Comparison of ENCODE assay signal across 1 cellular context in the genomic region with DNA sequence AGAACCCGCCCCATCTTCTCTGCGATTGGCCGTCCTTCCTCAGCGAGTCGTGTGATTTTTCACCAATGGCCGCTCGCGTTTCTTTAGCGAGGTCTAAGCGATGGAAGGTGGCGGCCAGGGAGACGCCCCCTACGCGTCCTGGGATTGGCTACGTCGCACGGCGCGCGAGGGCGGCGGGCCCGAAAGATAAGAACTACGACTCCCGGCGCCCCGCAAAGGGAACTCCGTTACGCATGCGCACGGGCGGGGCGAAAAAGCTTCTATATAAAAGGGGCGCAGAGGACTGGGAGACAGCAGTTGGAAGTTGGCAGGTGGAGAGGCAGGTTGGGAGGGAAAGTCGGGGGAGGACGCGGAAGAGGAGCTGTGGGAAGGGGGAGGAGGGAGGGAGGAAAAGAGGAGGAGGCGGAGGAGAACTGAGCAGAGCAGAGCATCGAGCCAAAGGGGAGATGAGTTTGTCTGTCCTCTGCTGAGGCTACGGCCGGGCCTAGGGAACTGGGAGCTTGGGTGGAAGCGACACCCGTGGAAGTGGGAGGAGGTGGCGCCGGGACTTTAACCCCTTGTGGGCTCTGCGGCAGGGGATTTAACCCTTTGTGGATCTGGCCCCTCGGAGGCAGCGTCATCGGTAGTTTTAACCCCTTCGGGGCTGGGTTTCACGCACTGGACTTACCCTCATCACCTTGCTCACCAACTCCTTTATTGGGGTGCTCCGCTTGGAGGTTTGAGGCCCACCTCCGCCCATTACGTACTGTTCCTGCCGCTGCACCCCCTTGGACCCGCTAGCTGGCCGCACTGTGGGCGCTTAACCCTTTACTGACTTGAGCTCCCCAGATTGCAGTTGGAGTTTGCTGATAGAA.
TF ChIP-seq lines count a peak whose summit lies in the region.

A gene with protein sequence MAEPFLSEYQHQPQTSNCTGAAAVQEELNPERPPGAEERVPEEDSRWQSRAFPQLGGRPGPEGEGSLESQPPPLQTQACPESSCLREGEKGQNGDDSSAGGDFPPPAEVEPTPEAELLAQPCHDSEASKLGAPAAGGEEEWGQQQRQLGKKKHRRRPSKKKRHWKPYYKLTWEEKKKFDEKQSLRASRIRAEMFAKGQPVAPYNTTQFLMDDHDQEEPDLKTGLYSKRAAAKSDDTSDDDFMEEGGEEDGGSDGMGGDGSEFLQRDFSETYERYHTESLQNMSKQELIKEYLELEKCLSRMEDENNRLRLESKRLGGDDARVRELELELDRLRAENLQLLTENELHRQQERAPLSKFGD (plus strand): TSS at position 293 of the 854 bp plus-strand sequence. CDS start 716 bp downstream, outside the sequence.

TF ChIP-seq in HepG2, 621 proteins besides CTCF, POLR2A, EP300 and RAD21 (continued from another document and continues in another):
- TF ChIP-seq SMAD1 (CRISPR knock-in tag; IDR thresholded peaks at IDR 0.05; ENCODE audit: borderline replicate concordance, low read depth) = peak; percentile 46; the same call in 1 of the 2 replicates
- TF ChIP-seq ZNF292 (CRISPR knock-in tag; IDR thresholded peaks at IDR 0.05; ENCODE audit: borderline replicate concordance, low read depth) = peak; percentile 33; the same call in 1 of the 2 replicates
- TF ChIP-seq NR2F1 (CRISPR knock-in tag; IDR thresholded peaks at IDR 0.05) = peak in 1 of 2 experiments; percentile 86; a peak in 2 of 4 replicates
- TF ChIP-seq, protein P1, sequence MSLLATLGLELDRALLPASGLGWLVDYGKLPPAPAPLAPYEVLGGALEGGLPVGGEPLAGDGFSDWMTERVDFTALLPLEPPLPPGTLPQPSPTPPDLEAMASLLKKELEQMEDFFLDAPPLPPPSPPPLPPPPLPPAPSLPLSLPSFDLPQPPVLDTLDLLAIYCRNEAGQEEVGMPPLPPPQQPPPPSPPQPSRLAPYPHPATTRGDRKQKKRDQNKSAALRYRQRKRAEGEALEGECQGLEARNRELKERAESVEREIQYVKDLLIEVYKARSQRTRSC (CRISPR knock-in tag; IDR thresholded peaks at IDR 0.05; ENCODE audit: low read depth) = peak; percentile 65; the same call in 1 of the 2 replicates
- TF ChIP-seq EEA1 (CRISPR knock-in tag; IDR thresholded peaks at IDR 0.05; ENCODE audit: borderline replicate concordance) = peak; percentile 96; the same call in 1 of the 2 replicates
- no peak for TF ChIP-seq SP140L (CRISPR knock-in tag; IDR thresholded peaks at IDR 0.05; ENCODE audit: borderline replicate concordance)
- no peak; the same call in 1 of the 2 replicates for TF ChIP-seq PRMT3 (CRISPR knock-in tag; IDR thresholded peaks at IDR 0.05; ENCODE audit: borderline replicate concordance, low read depth)
- TF ChIP-seq ZMYM3 (CRISPR knock-in tag; IDR thresholded peaks at IDR 0.05) = peak; percentile 81
- TF ChIP-seq ADNP (CRISPR knock-in tag; IDR thresholded peaks at IDR 0.05) = no peak
- TF ChIP-seq RARG (CRISPR knock-in tag; IDR thresholded peaks at IDR 0.05; ENCODE audit: low read depth) = peak; percentile 22; the same call in 1 of the 2 replicates
- no peak for TF ChIP-seq KLF9 (CRISPR knock-in tag; IDR thresholded peaks at IDR 0.05; ENCODE audit: low read depth)
- 0 out of 2 replicates have a peak, but pooled peaks have one; percentile 47 for TF ChIP-seq TBP (CRISPR knock-in tag; IDR thresholded peaks at IDR 0.05)
- peak; percentile 100 for TF ChIP-seq MAZ (IDR thresholded peaks at IDR 0.05; ENCODE audit: borderline replicate concordance, low read depth, low read length)
- TF ChIP-seq MAZ (CRISPR knock-in tag; IDR thresholded peaks at IDR 0.05; ENCODE audit: low read depth) = peak; percentile 98
- TF ChIP-seq ONECUT2 (CRISPR knock-in tag; IDR thresholded peaks at IDR 0.05) = peak; percentile 46; the same call in 1 of the 2 replicates
- TF ChIP-seq ELF3 (CRISPR knock-in tag; IDR thresholded peaks at IDR 0.05) = peak; percentile 93
- peak; percentile 91; the same call in 1 of the 2 replicates for TF ChIP-seq ZNF589 (CRISPR knock-in tag; conservative IDR thresholded peaks at IDR 0.05)
- no peak for TF ChIP-seq ZNF326 (CRISPR knock-in tag; IDR thresholded peaks at IDR 0.05; ENCODE audit: borderline replicate concordance)
- TF ChIP-seq ATF7 (IDR thresholded peaks at IDR 0.05) = peak; percentile 21; the same call in 1 of the 2 replicates
- TF ChIP-seq ATF7 (CRISPR knock-in tag; IDR thresholded peaks at IDR 0.05) = no peak; the same call in 1 of the 2 replicates
- TF ChIP-seq, protein P2, sequence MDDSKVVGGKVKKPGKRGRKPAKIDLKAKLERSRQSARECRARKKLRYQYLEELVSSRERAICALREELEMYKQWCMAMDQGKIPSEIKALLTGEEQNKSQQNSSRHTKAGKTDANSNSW (CRISPR knock-in tag; IDR thresholded peaks at IDR 0.05; ENCODE audit: borderline replicate concordance) = 0 out of 2 replicates have a peak, but pooled peaks have one; percentile 14
- TF ChIP-seq ZNF256 (CRISPR knock-in tag; conservative IDR thresholded peaks at IDR 0.05) = no peak
- peak; percentile 76 for TF ChIP-seq ARNTL (CRISPR knock-in tag; IDR thresholded peaks at IDR 0.05)
- peak; percentile 70 for TF ChIP-seq RXRB (CRISPR knock-in tag; IDR thresholded peaks at IDR 0.05; ENCODE audit: borderline replicate concordance)
- peak; percentile 88 for TF ChIP-seq ZNF883 (CRISPR knock-in tag; IDR thresholded peaks at IDR 0.05; ENCODE audit: not compliant biosample characterization)
- TF ChIP-seq, protein P3, sequence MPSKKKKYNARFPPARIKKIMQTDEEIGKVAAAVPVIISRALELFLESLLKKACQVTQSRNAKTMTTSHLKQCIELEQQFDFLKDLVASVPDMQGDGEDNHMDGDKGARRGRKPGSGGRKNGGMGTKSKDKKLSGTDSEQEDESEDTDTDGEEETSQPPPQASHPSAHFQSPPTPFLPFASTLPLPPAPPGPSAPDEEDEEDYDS (CRISPR knock-in tag; IDR thresholded peaks at IDR 0.05) = peak; percentile 99
- TF ChIP-seq SMC3 (IDR thresholded peaks at IDR 0.05; ENCODE audit: low read length) = peak; percentile 45
- TF ChIP-seq SAFB2 (CRISPR knock-in tag; IDR thresholded peaks at IDR 0.05; ENCODE audit: borderline replicate concordance, low read depth) = peak; percentile 98; the same call in 1 of the 2 replicates
- TF ChIP-seq KDM6A (CRISPR knock-in tag; IDR thresholded peaks at IDR 0.05; ENCODE audit: low read depth) = no peak
- TF ChIP-seq, protein P4, sequence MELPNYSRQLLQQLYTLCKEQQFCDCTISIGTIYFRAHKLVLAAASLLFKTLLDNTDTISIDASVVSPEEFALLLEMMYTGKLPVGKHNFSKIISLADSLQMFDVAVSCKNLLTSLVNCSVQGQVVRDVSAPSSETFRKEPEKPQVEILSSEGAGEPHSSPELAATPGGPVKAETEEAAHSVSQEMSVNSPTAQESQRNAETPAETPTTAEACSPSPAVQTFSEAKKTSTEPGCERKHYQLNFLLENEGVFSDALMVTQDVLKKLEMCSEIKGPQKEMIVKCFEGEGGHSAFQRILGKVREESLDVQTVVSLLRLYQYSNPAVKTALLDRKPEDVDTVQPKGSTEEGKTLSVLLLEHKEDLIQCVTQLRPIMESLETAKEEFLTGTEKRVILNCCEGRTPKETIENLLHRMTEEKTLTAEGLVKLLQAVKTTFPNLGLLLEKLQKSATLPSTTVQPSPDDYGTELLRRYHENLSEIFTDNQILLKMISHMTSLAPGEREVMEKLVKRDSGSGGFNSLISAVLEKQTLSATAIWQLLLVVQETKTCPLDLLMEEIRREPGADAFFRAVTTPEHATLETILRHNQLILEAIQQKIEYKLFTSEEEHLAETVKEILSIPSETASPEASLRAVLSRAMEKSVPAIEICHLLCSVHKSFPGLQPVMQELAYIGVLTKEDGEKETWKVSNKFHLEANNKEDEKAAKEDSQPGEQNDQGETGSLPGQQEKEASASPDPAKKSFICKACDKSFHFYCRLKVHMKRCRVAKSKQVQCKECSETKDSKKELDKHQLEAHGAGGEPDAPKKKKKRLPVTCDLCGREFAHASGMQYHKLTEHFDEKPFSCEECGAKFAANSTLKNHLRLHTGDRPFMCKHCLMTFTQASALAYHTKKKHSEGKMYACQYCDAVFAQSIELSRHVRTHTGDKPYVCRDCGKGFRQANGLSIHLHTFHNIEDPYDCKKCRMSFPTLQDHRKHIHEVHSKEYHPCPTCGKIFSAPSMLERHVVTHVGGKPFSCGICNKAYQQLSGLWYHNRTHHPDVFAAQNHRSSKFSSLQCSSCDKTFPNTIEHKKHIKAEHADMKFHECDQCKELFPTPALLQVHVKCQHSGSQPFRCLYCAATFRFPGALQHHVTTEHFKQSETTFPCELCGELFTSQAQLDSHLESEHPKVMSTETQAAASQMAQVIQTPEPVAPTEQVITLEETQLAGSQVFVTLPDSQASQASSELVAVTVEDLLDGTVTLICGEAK (IDR thresholded peaks at IDR 0.05) = no peak
- TF ChIP-seq, protein P4 (CRISPR knock-in tag; IDR thresholded peaks at IDR 0.05) = peak; percentile 90
- no peak; the same call in none of the 2 replicates for TF ChIP-seq ZNF20 (CRISPR knock-in tag; IDR thresholded peaks at IDR 0.05)
- TF ChIP-seq, protein P5, sequence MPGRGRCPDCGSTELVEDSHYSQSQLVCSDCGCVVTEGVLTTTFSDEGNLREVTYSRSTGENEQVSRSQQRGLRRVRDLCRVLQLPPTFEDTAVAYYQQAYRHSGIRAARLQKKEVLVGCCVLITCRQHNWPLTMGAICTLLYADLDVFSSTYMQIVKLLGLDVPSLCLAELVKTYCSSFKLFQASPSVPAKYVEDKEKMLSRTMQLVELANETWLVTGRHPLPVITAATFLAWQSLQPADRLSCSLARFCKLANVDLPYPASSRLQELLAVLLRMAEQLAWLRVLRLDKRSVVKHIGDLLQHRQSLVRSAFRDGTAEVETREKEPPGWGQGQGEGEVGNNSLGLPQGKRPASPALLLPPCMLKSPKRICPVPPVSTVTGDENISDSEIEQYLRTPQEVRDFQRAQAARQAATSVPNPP (CRISPR knock-in tag; IDR thresholded peaks at IDR 0.05) = peak; percentile 82; the same call in 1 of the 2 replicates
- TF ChIP-seq PLRG1 (conservative IDR thresholded peaks at IDR 0.05) = no peak
- TF ChIP-seq ZKSCAN8 (CRISPR knock-in tag; IDR thresholded peaks at IDR 0.05; ENCODE audit: borderline replicate concordance) = peak; percentile 77
- TF ChIP-seq SP5 (CRISPR knock-in tag; IDR thresholded peaks at IDR 0.05; ENCODE audit: borderline replicate concordance, low read depth) = peak; percentile 78
- peak; percentile 44 for TF ChIP-seq ETV5 (CRISPR knock-in tag; IDR thresholded peaks at IDR 0.05; ENCODE audit: borderline replicate concordance)
- no peak for TF ChIP-seq RFX1 (IDR thresholded peaks at IDR 0.05)
- peak; percentile 98 for TF ChIP-seq NBN (conservative IDR thresholded peaks at IDR 0.05)
- peak; percentile 80; the same call in 1 of the 2 replicates for TF ChIP-seq ZNF780A (CRISPR knock-in tag; IDR thresholded peaks at IDR 0.05)
- peak; percentile 93 for TF ChIP-seq THAP11 (CRISPR knock-in tag; IDR thresholded peaks at IDR 0.05)
- TF ChIP-seq, protein P6, sequence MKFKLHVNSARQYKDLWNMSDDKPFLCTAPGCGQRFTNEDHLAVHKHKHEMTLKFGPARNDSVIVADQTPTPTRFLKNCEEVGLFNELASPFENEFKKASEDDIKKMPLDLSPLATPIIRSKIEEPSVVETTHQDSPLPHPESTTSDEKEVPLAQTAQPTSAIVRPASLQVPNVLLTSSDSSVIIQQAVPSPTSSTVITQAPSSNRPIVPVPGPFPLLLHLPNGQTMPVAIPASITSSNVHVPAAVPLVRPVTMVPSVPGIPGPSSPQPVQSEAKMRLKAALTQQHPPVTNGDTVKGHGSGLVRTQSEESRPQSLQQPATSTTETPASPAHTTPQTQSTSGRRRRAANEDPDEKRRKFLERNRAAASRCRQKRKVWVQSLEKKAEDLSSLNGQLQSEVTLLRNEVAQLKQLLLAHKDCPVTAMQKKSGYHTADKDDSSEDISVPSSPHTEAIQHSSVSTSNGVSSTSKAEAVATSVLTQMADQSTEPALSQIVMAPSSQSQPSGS (CRISPR knock-in tag; IDR thresholded peaks at IDR 0.05) = no peak; the same call in 1 of the 2 replicates
- no peak for TF ChIP-seq REL (CRISPR knock-in tag; conservative IDR thresholded peaks at IDR 0.05)
- TF ChIP-seq, protein P7, sequence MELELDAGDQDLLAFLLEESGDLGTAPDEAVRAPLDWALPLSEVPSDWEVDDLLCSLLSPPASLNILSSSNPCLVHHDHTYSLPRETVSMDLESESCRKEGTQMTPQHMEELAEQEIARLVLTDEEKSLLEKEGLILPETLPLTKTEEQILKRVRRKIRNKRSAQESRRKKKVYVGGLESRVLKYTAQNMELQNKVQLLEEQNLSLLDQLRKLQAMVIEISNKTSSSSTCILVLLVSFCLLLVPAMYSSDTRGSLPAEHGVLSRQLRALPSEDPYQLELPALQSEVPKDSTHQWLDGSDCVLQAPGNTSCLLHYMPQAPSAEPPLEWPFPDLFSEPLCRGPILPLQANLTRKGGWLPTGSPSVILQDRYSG (CRISPR knock-in tag; IDR thresholded peaks at IDR 0.05) = no peak; the same call in 1 of the 2 replicates
- TF ChIP-seq ZNF660 (CRISPR knock-in tag; IDR thresholded peaks at IDR 0.05; ENCODE audit: borderline replicate concordance, low read depth) = no peak
- TF ChIP-seq ARHGAP35 (CRISPR knock-in tag; IDR thresholded peaks at IDR 0.05; ENCODE audit: borderline replicate concordance) = 0 out of 2 replicates have a peak, but pooled peaks have one; percentile 87
